ENCODE assay signal across 1 cellular context in genomic region chr6:43706788-43707187, GRCh38.
A peak's percentile ranks its signal among the peaks of the same experiment; 100 is the strongest.
TF ChIP-seq lines count a peak whose summit lies in the region.

No MANE protein-coding gene starts in this region.

TF ChIP-seq in HepG2, 621 proteins besides CTCF, POLR2A, EP300 and RAD21 (continued from another document and continues in another):
- TF ChIP-seq STAT6 (CRISPR knock-in tag; IDR thresholded peaks at IDR 0.05; ENCODE audit: borderline replicate concordance): no peak
- no peak for TF ChIP-seq MED1 (CRISPR knock-in tag; IDR thresholded peaks at IDR 0.05)
- peak; percentile 71; the same call in 1 of the 2 replicates for TF ChIP-seq HBP1 (CRISPR knock-in tag; IDR thresholded peaks at IDR 0.05; ENCODE audit: low read depth)
- peak; percentile 52; the same call in 1 of the 2 replicates for TF ChIP-seq FOXO1 (CRISPR knock-in tag; IDR thresholded peaks at IDR 0.05)
- no peak for TF ChIP-seq ZIK1 (CRISPR knock-in tag; IDR thresholded peaks at IDR 0.05; ENCODE audit: borderline replicate concordance, low read depth)
- no peak for TF ChIP-seq SNAPC4 (CRISPR knock-in tag; IDR thresholded peaks at IDR 0.05)
- no peak for TF ChIP-seq KMT2A (CRISPR knock-in tag; IDR thresholded peaks at IDR 0.05)
- TF ChIP-seq ZNF776 (CRISPR knock-in tag; IDR thresholded peaks at IDR 0.05): no peak
- TF ChIP-seq ZNF761 (CRISPR knock-in tag; conservative IDR thresholded peaks at IDR 0.05): no peak
- no peak for TF ChIP-seq GZF1 (CRISPR knock-in tag; IDR thresholded peaks at IDR 0.05)
- no peak for TF ChIP-seq ZNF512 (CRISPR knock-in tag; IDR thresholded peaks at IDR 0.05)
- no peak for TF ChIP-seq ZNF276 (CRISPR knock-in tag; IDR thresholded peaks at IDR 0.05; ENCODE audit: low read depth)
- no peak for TF ChIP-seq JUNB (CRISPR knock-in tag; IDR thresholded peaks at IDR 0.05; ENCODE audit: borderline replicate concordance)
- TF ChIP-seq IRF9 (CRISPR knock-in tag; IDR thresholded peaks at IDR 0.05; ENCODE audit: borderline replicate concordance): no peak
- no peak for TF ChIP-seq ZSCAN29 (CRISPR knock-in tag; conservative IDR thresholded peaks at IDR 0.05)
- no peak for TF ChIP-seq EED (CRISPR knock-in tag; IDR thresholded peaks at IDR 0.05)
- no peak; the same call in 2 of the 3 replicates for TF ChIP-seq MXI1 (IDR thresholded peaks at IDR 0.05; ENCODE audit: borderline replicate concordance, low read depth, low read length)
- no peak for TF ChIP-seq MAFK (conservative IDR thresholded peaks at IDR 0.05 in 1 of 2, IDR thresholded peaks at IDR 0.05 in 1 of 2; ENCODE audit: low read length in 2 of 2)
- peak; percentile 95 for TF ChIP-seq BCL6 (CRISPR knock-in tag; IDR thresholded peaks at IDR 0.05)
- no peak for TF ChIP-seq NFKBIZ (CRISPR knock-in tag; IDR thresholded peaks at IDR 0.05)
- TF ChIP-seq ZNF430 (CRISPR knock-in tag; IDR thresholded peaks at IDR 0.05): no peak
- TF ChIP-seq SP1 (IDR thresholded peaks at IDR 0.05): no peak
- no peak for TF ChIP-seq SP1 (CRISPR knock-in tag; IDR thresholded peaks at IDR 0.05)
- no peak for TF ChIP-seq ZNF225 (CRISPR knock-in tag; IDR thresholded peaks at IDR 0.05)
- TF ChIP-seq GATAD1 (CRISPR knock-in tag; IDR thresholded peaks at IDR 0.05): no peak
- no peak for TF ChIP-seq NONO (IDR thresholded peaks at IDR 0.05)
- TF ChIP-seq NONO (CRISPR knock-in tag; conservative IDR thresholded peaks at IDR 0.05): no peak
- TF ChIP-seq ZNF3 (CRISPR knock-in tag; IDR thresholded peaks at IDR 0.05): no peak
- no peak for TF ChIP-seq STAT5B (CRISPR knock-in tag; IDR thresholded peaks at IDR 0.05)
- TF ChIP-seq SALL1 (CRISPR knock-in tag; IDR thresholded peaks at IDR 0.05): peak; percentile 54
- no peak for TF ChIP-seq FOSL1 (CRISPR knock-in tag; IDR thresholded peaks at IDR 0.05; ENCODE audit: borderline replicate concordance)
- TF ChIP-seq ATF1 (CRISPR knock-in tag; IDR thresholded peaks at IDR 0.05): no peak
- no peak for TF ChIP-seq KLF12 (CRISPR knock-in tag; IDR thresholded peaks at IDR 0.05; ENCODE audit: borderline replicate concordance)
- TF ChIP-seq SAP130 (CRISPR knock-in tag; IDR thresholded peaks at IDR 0.05; ENCODE audit: low read depth): peak; percentile 67
- no peak for TF ChIP-seq KDM4B (CRISPR knock-in tag; IDR thresholded peaks at IDR 0.05)
- TF ChIP-seq TEAD3 (CRISPR knock-in tag; optimal IDR thresholded peaks at IDR 0.05; ENCODE audit: borderline replicate concordance): peak; percentile 31
- TF ChIP-seq IKZF1 (IDR thresholded peaks at IDR 0.05): no peak
- TF ChIP-seq CBFB (CRISPR knock-in tag; IDR thresholded peaks at IDR 0.05): 0 out of 2 replicates have a peak, but pooled peaks have one; percentile 63
- TF ChIP-seq RXRA (CRISPR knock-in tag; IDR thresholded peaks at IDR 0.05): peak; percentile 41; the same call in 1 of the 2 replicates
- peak; percentile 79 for TF ChIP-seq ARID5B (CRISPR knock-in tag; IDR thresholded peaks at IDR 0.05)
- no peak for TF ChIP-seq MED13 (CRISPR knock-in tag; IDR thresholded peaks at IDR 0.05)
- TF ChIP-seq FOXP1 (IDR thresholded peaks at IDR 0.05): no peak
- TF ChIP-seq FOXP1 (CRISPR knock-in tag; IDR thresholded peaks at IDR 0.05): peak; percentile 68
- no peak for TF ChIP-seq HCFC1 (IDR thresholded peaks at IDR 0.05; ENCODE audit: low read depth, low read length)
- 0 out of 2 replicates have a peak, but pooled peaks have one; percentile 46 for TF ChIP-seq ZGPAT (CRISPR knock-in tag; IDR thresholded peaks at IDR 0.05)
- TF ChIP-seq ZNF501 (CRISPR knock-in tag; IDR thresholded peaks at IDR 0.05): 0 out of 2 replicates have a peak, but pooled peaks have one; percentile 52
- no peak for TF ChIP-seq MIER2 (CRISPR knock-in tag; IDR thresholded peaks at IDR 0.05)
- TF ChIP-seq ZNF652 (CRISPR knock-in tag; IDR thresholded peaks at IDR 0.05; ENCODE audit: borderline replicate concordance, low read depth): no peak
- TF ChIP-seq XBP1 (CRISPR knock-in tag; IDR thresholded peaks at IDR 0.05): no peak
- no peak for TF ChIP-seq PHF21A (CRISPR knock-in tag; IDR thresholded peaks at IDR 0.05)
- no peak for TF ChIP-seq ZNF343 (CRISPR knock-in tag; IDR thresholded peaks at IDR 0.05)
- 0 out of 2 replicates have a peak, but pooled peaks have one; percentile 6 for TF ChIP-seq PHF20 (CRISPR knock-in tag; IDR thresholded peaks at IDR 0.05)
- no peak for TF ChIP-seq HHEX (CRISPR knock-in tag; IDR thresholded peaks at IDR 0.05)
